Comparison of ENCODE assay signal across 1 cellular context in genomic region chr19:35486268-35486708, GRCh38.
TF ChIP-seq lines count a peak whose summit lies in the region.

No MANE protein-coding gene starts in this region.

TF ChIP-seq in HepG2, 621 proteins besides CTCF, POLR2A, EP300 and RAD21 (continues in another document):
- TF ChIP-seq BCL6 (CRISPR knock-in tag; IDR thresholded peaks at IDR 0.05) = no peak
- peak; percentile 28; the same call in 1 of the 2 replicates for TF ChIP-seq NR2C2 (CRISPR knock-in tag; IDR thresholded peaks at IDR 0.05; ENCODE audit: borderline replicate concordance)
- no peak for TF ChIP-seq MAFF (IDR thresholded peaks at IDR 0.05; ENCODE audit: low read depth, low read length)
- no peak for TF ChIP-seq NFRKB (IDR thresholded peaks at IDR 0.05)
- no peak for TF ChIP-seq REL (CRISPR knock-in tag; conservative IDR thresholded peaks at IDR 0.05)
- TF ChIP-seq RNF2 (conservative IDR thresholded peaks at IDR 0.05; ENCODE audit: low read depth) = no peak
- TF ChIP-seq TCF7 (IDR thresholded peaks at IDR 0.05; ENCODE audit: low read depth) = peak; percentile 79
- TF ChIP-seq ZSCAN31 (CRISPR knock-in tag; IDR thresholded peaks at IDR 0.05; ENCODE audit: low read depth) = no peak
- TF ChIP-seq ZNF251 (CRISPR knock-in tag; IDR thresholded peaks at IDR 0.05) = no peak
- no peak for TF ChIP-seq ZNF263 (CRISPR knock-in tag; IDR thresholded peaks at IDR 0.05)
- TF ChIP-seq DZIP1 (CRISPR knock-in tag; IDR thresholded peaks at IDR 0.05) = no peak
- TF ChIP-seq ZBTB33 (CRISPR knock-in tag; IDR thresholded peaks at IDR 0.05) = no peak
- TF ChIP-seq HOXA5 (CRISPR knock-in tag; IDR thresholded peaks at IDR 0.05) = no peak
- no peak for TF ChIP-seq PBX3 (CRISPR knock-in tag; IDR thresholded peaks at IDR 0.05; ENCODE audit: borderline replicate concordance)
- TF ChIP-seq CENPT (CRISPR knock-in tag; IDR thresholded peaks at IDR 0.05; ENCODE audit: low read depth) = no peak
- no peak for TF ChIP-seq HDAC2 (CRISPR knock-in tag; IDR thresholded peaks at IDR 0.05)
- TF ChIP-seq ZFP82 (CRISPR knock-in tag; IDR thresholded peaks at IDR 0.05; ENCODE audit: borderline replicate concordance) = no peak
- TF ChIP-seq CSRNP1 (CRISPR knock-in tag; IDR thresholded peaks at IDR 0.05) = no peak
- 0 out of 4 replicates have a peak, but pooled peaks of 1 of the 2 experiments have one; percentile 21 for TF ChIP-seq HMGXB4 (CRISPR knock-in tag; IDR thresholded peaks at IDR 0.05; ENCODE audit: borderline replicate concordance in 1 of 2, low read depth in 1 of 2)
- no peak for TF ChIP-seq ZNF280B (CRISPR knock-in tag; IDR thresholded peaks at IDR 0.05; ENCODE audit: borderline replicate concordance)
- peak; percentile 58 for TF ChIP-seq FOXP4 (CRISPR knock-in tag; IDR thresholded peaks at IDR 0.05)
- TF ChIP-seq ZNF609 (CRISPR knock-in tag; IDR thresholded peaks at IDR 0.05; ENCODE audit: borderline replicate concordance) = 0 out of 2 replicates have a peak, but pooled peaks have one; percentile 58
- TF ChIP-seq RFX1 (IDR thresholded peaks at IDR 0.05) = no peak
- TF ChIP-seq DRAP1 (CRISPR knock-in tag; IDR thresholded peaks at IDR 0.05) = no peak
- TF ChIP-seq KLF6 (CRISPR knock-in tag; IDR thresholded peaks at IDR 0.05) = no peak
- TF ChIP-seq TEAD3 (CRISPR knock-in tag; optimal IDR thresholded peaks at IDR 0.05; ENCODE audit: borderline replicate concordance) = peak; percentile 51
- no peak for TF ChIP-seq POLR2AphosphoS5 (IDR thresholded peaks at IDR 0.05; ENCODE audit: low read depth, low read length)
- TF ChIP-seq NR2F2 (IDR thresholded peaks at IDR 0.05; ENCODE audit: borderline replicate concordance, low read depth) = peak; percentile 79
- TF ChIP-seq ZNF274 (CRISPR knock-in tag; IDR thresholded peaks at IDR 0.05) = no peak
- TF ChIP-seq CREBL2 (CRISPR knock-in tag; IDR thresholded peaks at IDR 0.05; ENCODE audit: borderline replicate concordance) = no peak
- TF ChIP-seq TBX2 (CRISPR knock-in tag; IDR thresholded peaks at IDR 0.05; ENCODE audit: borderline replicate concordance) = peak; percentile 38; the same call in 1 of the 2 replicates
- TF ChIP-seq EED (CRISPR knock-in tag; IDR thresholded peaks at IDR 0.05) = no peak
- no peak for TF ChIP-seq PRDM10 (CRISPR knock-in tag; IDR thresholded peaks at IDR 0.05; ENCODE audit: low read depth)
